ENCODE assay signal across 1 cellular context in genomic region chr15:65598468-65598867, GRCh38.
TF ChIP-seq lines count a peak whose summit lies in the region.

No MANE protein-coding gene starts in this region.

TF ChIP-seq in IMR-90, 13 proteins besides CTCF, POLR2A, EP300 and RAD21 (continued from another document):
- TF ChIP-seq USF2 (IDR thresholded peaks at IDR 0.05; ENCODE audit: low read depth, low read length): no peak
- TF ChIP-seq CHD1 (IDR thresholded peaks at IDR 0.05; ENCODE audit: low read depth, low read length): no peak
